15 cellular contexts compared by ENCODE assay signal in genomic region chr10:5956146-5956914, GRCh38. TPM values are rescaled to one million over a fixed set of nuclear protein-coding genes. Genes with fewer than 3 reads are reported as not detected.
"Had no signal": no experiment of that assay in that cellular context is flagged by ENCODE, and none has a peak within 500 bp of the region (broad histone marks: within the 10 kb centered on the region; RNA-seq: fewer than 3 reads in every experiment).

No MANE protein-coding gene starts in this region.

- H3K27me3 ChIP-seq: cardiac muscle cell, neutrophil, transverse colon, vagina had no signal

- H3K36me3 ChIP-seq: cardiac muscle cell, neutrophil had no signal

- DNase-seq: activated CD4-positive, alpha-beta T cell treated with anti-CD3 and anti-CD28 coated beads, Interleukin-2, amount 50 U/mL, for 4 hours; erythroblast; left ventricle myocardium superior; mesenchymal stem cell; naive thymus-derived CD4-positive, alpha-beta T cell; stimulated activated CD4-positive, alpha-beta T cell treated with anti-CD3 and anti-CD28 coated beads, Interleukin-2, amount 100 ng/mL, for 24 hours; stimulated activated naive CD8-positive, alpha-beta T cell treated with anti-CD3 and anti-CD28 coated beads, Interleukin-15, Interleukin-2, amounts not matched to agents 100 U/mL and 50 U/mL, for 24 hours; substantia nigra; SW 1271; transverse colon had no signal

- H3K4me1 ChIP-seq: parathyroid adenoma, vagina had no signal

- H3K27ac ChIP-seq: cardiac muscle cell, neutrophil, parathyroid adenoma, transverse colon, vagina had no signal

- H3K4me3 ChIP-seq: cardiac muscle cell, transverse colon, vagina had no signal

- H3K9me3 ChIP-seq: neutrophil, transverse colon, vagina had no signal

- ATAC-seq: left ventricle myocardium superior; naive thymus-derived CD4-positive, alpha-beta T cell; stimulated activated naive CD8-positive, alpha-beta T cell treated with anti-CD3 and anti-CD28 coated beads, Interleukin-15, Interleukin-2, amounts not matched to agents 100 U/mL and 50 U/mL, for 24 hours had no signal

RNA-seq across cellular contexts. Expression of gene IL15RA, which starts 21.0 kb away (rescaled TPM):
- total RNA-seq: frontal cortex had no signal
